Comparison of ENCODE assay signal across 22 cellular contexts in genomic region chr6:146301760-146302159, GRCh38.
"Had no signal": no experiment of that assay in that cellular context is flagged by ENCODE, and none has a peak within 500 bp of the region (broad histone marks: within the 10 kb centered on the region; RNA-seq: fewer than 3 reads in every experiment).

No MANE protein-coding gene starts in this region.

- H3K27me3 ChIP-seq: esophagus muscularis mucosa, right atrium auricular region, suprapubic skin, transverse colon, vagina had no signal

- H3K4me2 ChIP-seq: smooth muscle cell had no signal

- H3K27ac ChIP-seq: coronary artery, esophagus muscularis mucosa, lower lobe of right lung, right atrium auricular region, suprapubic skin, transverse colon, vagina had no signal

- H3K4me1 ChIP-seq: esophagus muscularis mucosa, lower lobe of right lung, right atrium auricular region, suprapubic skin, transverse colon, vagina had no signal

- H3K9ac ChIP-seq: parathyroid adenoma had no signal

- H3K9me3 ChIP-seq: esophagus muscularis mucosa, lower lobe of right lung, mucosa of descending colon, right atrium auricular region, suprapubic skin, transverse colon, vagina had no signal

- H3K36me3 ChIP-seq: esophagus muscularis mucosa, lower lobe of right lung, right atrium auricular region, suprapubic skin, transverse colon, vagina had no signal

- H3K4me3 ChIP-seq: coronary artery, esophagus muscularis mucosa, lower lobe of right lung, mucosa of descending colon, right atrium auricular region, smooth muscle cell, suprapubic skin, transverse colon, vagina had no signal

- DNase-seq: dermis blood vessel endothelial cell; effector memory CD4-positive, alpha-beta T cell; foreskin melanocyte; hypothalamus; left ventricle myocardium superior; lower lobe of right lung; mucosa of descending colon; naive B cell; stimulated activated CD4-positive, alpha-beta T cell treated with anti-CD3 and anti-CD28 coated beads, Interleukin-12 subunit alpha, Interleukin-12 subunit beta, amount 100 ng/mL, for 4 hours; stimulated activated CD4-positive, alpha-beta T cell treated with anti-CD3 and anti-CD28 coated beads, Interleukin-1b, Interleukin-23, amount 100 ng/mL, for 48 hours; stimulated activated CD4-positive, alpha-beta T cell treated with anti-CD3 and anti-CD28 coated beads, Interleukin-4, amount 100 ng/mL, for 1 hour; stimulated activated CD8-positive, alpha-beta memory T cell treated with anti-CD3 and anti-CD28 coated beads, Interleukin-4, amount 100 ng/mL, for 48 hours; stimulated activated naive CD4-positive, alpha-beta T cell; stimulated activated naive CD8-positive, alpha-beta T cell treated with anti-CD3 and anti-CD28 coated beads, Interleukin-15, amount 100 ng/mL, for 72 hours; transverse colon had no signal
